1 cellular context compared by ENCODE assay signal in the genomic region with DNA sequence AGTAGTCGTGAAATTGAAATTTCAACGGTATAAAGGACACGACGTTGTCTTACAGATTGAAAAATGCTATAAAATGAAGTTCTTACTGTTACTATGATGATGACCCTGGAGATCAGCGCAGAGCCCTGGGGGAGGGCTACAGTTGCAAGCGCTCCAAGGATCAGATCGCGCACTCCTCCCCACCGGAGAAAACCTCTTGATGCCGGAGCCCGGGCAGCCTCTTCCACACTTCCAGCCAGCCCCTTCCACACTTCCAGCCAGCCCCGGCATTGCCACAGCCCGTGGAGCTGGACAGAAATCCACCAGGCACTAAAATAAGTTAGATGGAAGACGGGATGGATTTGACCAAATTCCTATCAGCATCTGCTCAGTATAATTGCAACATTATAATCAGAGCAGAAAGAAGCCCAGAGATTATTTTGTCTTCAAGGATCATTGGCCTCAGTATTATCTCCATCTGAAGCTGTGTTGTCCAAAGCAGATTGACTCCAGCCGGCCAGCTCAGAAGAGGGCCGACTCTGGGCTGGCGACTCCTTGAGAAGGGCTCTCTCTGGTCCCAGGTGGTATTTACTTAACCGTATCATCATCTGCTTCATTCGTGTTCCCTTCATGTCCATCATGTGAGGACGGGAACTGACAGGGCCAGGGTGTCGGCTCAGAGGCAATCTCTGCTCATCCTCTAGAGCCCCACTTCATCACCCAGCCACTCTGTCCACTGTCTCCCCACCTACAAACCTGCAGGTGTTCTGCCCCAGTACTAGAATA.
TF ChIP-seq lines count a peak whose summit lies in the region.

No MANE protein-coding gene starts in this region.

TF ChIP-seq in K562, 482 proteins besides CTCF, POLR2A, EP300 and RAD21:
- TF ChIP-seq CBX2 (IDR thresholded peaks at IDR 0.05; ENCODE audit: insufficient read depth, low read length, poor library complexity, severe bottlenecking) (peak; percentile 13), U2AF1 (optimal IDR thresholded peaks at IDR 0.05; ENCODE audit: low read depth, low read length) (no peak)
- TF ChIP-seq, protein P1, sequence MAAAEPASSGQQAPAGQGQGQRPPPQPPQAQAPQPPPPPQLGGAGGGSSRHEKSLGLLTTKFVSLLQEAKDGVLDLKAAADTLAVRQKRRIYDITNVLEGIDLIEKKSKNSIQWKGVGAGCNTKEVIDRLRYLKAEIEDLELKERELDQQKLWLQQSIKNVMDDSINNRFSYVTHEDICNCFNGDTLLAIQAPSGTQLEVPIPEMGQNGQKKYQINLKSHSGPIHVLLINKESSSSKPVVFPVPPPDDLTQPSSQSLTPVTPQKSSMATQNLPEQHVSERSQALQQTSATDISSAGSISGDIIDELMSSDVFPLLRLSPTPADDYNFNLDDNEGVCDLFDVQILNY (CRISPR knock-in tag; IDR thresholded peaks at IDR 0.05): no peak
- TF ChIP-seq, protein P2, sequence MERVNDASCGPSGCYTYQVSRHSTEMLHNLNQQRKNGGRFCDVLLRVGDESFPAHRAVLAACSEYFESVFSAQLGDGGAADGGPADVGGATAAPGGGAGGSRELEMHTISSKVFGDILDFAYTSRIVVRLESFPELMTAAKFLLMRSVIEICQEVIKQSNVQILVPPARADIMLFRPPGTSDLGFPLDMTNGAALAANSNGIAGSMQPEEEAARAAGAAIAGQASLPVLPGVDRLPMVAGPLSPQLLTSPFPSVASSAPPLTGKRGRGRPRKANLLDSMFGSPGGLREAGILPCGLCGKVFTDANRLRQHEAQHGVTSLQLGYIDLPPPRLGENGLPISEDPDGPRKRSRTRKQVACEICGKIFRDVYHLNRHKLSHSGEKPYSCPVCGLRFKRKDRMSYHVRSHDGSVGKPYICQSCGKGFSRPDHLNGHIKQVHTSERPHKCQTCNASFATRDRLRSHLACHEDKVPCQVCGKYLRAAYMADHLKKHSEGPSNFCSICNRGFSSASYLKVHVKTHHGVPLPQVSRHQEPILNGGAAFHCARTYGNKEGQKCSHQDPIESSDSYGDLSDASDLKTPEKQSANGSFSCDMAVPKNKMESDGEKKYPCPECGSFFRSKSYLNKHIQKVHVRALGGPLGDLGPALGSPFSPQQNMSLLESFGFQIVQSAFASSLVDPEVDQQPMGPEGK (CRISPR knock-in tag; IDR thresholded peaks at IDR 0.05; ENCODE audit: borderline replicate concordance): no peak
